Comparison of ENCODE assay signal across 8 cellular contexts in the genomic region with DNA sequence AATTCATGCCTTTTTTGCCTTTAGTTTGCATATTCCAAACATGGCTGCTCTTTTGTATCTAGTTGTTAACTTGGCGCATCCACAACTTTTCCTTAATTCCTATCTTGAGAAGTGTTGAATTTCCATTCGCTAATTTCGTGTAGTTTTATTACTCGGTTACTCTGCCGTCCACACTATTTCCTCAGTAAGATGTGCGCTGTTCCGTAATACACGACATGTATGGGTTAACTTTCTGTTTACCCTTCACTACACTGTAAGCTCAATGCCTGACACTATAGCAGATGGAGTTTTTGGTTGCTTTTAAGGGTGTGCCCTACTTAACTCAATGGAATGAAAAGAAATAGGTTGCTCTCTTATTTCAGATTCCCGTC. TPM values are rescaled to one million over a fixed set of nuclear protein-coding genes. Genes with fewer than 3 reads are reported as not detected.
A peak's percentile ranks its signal among the peaks of the same experiment; 100 is the strongest.
DNase-seq lines count a peak whose midpoint lies in the region; ATAC-seq lines count a peak whose summit lies in the region.

No MANE protein-coding gene starts in this region.

- H3K27ac Mint-ChIP-seq in central memory CD8-positive, alpha-beta T cell (ENCODE audit: low read depth): peak overlapping the region; percentile 92

- no peak for DNase-seq in Jurkat, Clone E6-1 (ENCODE audit: low read depth, low spot score)
- DNase-seq in central memory CD8-positive, alpha-beta T cell (ENCODE audit: low spot score in 2 of 2): no peak
- DNase-seq in NCI-H526 (lab: John Stamatoyannopoulos, UW) (no peak), occipital lobe (lab: John Stamatoyannopoulos, UW) (no peak), GF-D8 (lab: John Stamatoyannopoulos, UW) (no peak)

- no peaks in the 10 kb centered on the region for H3K9me3 ChIP-seq in mucosa of stomach (ENCODE audit: control insufficient read depth, low read length)

- H3K4me1 Mint-ChIP-seq in central memory CD8-positive, alpha-beta T cell: peaks cover 52% of the 10 kb centered on the region

- ATAC-seq in central memory CD8-positive, alpha-beta T cell (replicated peaks; ENCODE audit: extremely low read depth, poor library complexity, severe bottlenecking): no peak
- ATAC-seq in GM21515 (IDR thresholded peaks at IDR 0.05; ENCODE audit: unreplicated experiment): no peak

- no peaks in the 10 kb centered on the region for H3K27me3 Mint-ChIP-seq in central memory CD8-positive, alpha-beta T cell

- H3K36me3 ChIP-seq in ACC112 (ENCODE audit: insufficient read depth, low read length) (peaks cover 40% of the 10 kb centered on the region), mucosa of stomach (ENCODE audit: control insufficient read depth, insufficient read depth, low read length) (peaks cover 7% of the 10 kb centered on the region)

- H3K27me3 ChIP-seq in ACC112 (ENCODE audit: insufficient read depth, low read length): no peaks in the 10 kb centered on the region
- no peaks in the 10 kb centered on the region for H3K27me3 ChIP-seq in mucosa of stomach (ENCODE audit: control insufficient read depth, insufficient read depth, low read length)

- H3K4me3 ChIP-seq in ACC112 (ENCODE audit: low read depth, low read length) (peak overlapping the region; percentile 88), mucosa of stomach (ENCODE audit: low read length) (peak overlapping the region; percentile 52)
- H3K4me3 ChIP-seq in Jurkat, Clone E6-1 (ENCODE audit: low read length): peak overlapping the region; percentile 79

- peak overlapping the region; percentile 75 for H3K9ac ChIP-seq in mucosa of stomach (ENCODE audit: low read length)

- no peak overlapping the region for H2AFZ ChIP-seq in ACC112 (ENCODE audit: low read length, unreplicated experiment)

- peaks cover 27% of the 10 kb centered on the region for H3K4me1 ChIP-seq in ACC112 (ENCODE audit: control insufficient read depth, insufficient read depth, low read length, unreplicated experiment)
- H3K4me1 ChIP-seq in mucosa of stomach (ENCODE audit: control insufficient read depth, insufficient read depth, low read length): peaks cover 8% of the 10 kb centered on the region

- H3K79me2 ChIP-seq in ACC112 (ENCODE audit: control insufficient read depth, insufficient read depth, low read length, unreplicated experiment): peaks cover 39% of the 10 kb centered on the region

- H3K4me3 Mint-ChIP-seq in central memory CD8-positive, alpha-beta T cell: peak overlapping the region; percentile 87

- H3K9me3 Mint-ChIP-seq in central memory CD8-positive, alpha-beta T cell: no peaks in the 10 kb centered on the region

- peak overlapping the region; percentile 81 for H3K27ac ChIP-seq in ACC112 (ENCODE audit: low read depth, low read length)

- peaks cover 60% of the 10 kb centered on the region for H3K36me3 Mint-ChIP-seq in central memory CD8-positive, alpha-beta T cell (ENCODE audit: insufficient read depth)

RNA-seq across cellular contexts. Expression of gene RPSA, which starts 0.7 kb away (rescaled TPM):
- polyA plus RNA-seq in Jurkat, Clone E6-1 (2012; ENCODE audit: insufficient read depth, insufficient read length): 2,053 TPM
- 1,286 TPM for total RNA-seq in occipital lobe

RNA-seq across cellular contexts. Expression of gene SLC25A38, which starts 24.1 kb away (rescaled TPM):
- polyA plus RNA-seq in Jurkat, Clone E6-1 (2012; ENCODE audit: insufficient read depth, insufficient read length): 30.0 TPM
- total RNA-seq in occipital lobe: 12.2 TPM
